In the genomic region with DNA sequence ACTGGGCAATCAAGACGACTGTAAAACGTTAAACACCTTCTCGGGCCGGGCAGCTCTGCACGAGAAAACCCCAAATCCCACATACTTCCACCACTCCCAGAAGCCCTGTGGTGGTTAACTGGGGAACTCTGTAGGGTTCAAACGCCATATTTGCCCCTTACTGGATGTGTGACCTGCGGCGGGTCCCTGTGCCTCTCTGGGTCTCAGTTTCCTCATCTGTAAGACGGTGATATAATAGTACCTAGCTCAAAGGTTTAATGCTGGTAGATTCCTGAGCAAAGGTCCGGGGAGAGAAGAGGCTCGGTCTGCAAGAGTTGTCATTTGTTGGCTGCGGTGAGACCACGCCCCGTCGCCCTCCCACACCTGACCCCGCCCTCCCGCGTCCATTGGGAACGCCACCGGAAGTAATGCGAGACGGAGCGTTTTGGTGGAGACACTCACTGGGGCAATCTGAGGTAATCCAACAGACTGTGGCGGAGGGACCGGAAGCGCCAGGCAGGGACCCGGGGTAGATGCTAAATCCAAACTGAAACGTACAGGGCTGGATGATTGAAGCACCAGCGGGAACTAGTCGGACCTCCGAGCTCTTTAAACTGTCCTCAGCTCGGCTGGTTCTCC, we compare ENCODE assay signal across 8 cellular contexts. TPM values are rescaled to one million over a fixed set of nuclear protein-coding genes. Genes with fewer than 3 reads are reported as not detected.
A peak's percentile ranks its signal among the peaks of the same experiment; 100 is the strongest.
DNase-seq lines count a peak whose midpoint lies in the region; ATAC-seq and TF ChIP-seq lines count a peak whose summit lies in the region.

No MANE protein-coding gene starts in this region.

- peak; percentile 97 for DNase-seq in GM12864 (ENCODE audit: low read depth)
- peak; percentile 97 for DNase-seq in NCI-H1105 treated with DMSO at 0.1 percent for 48 hours (lab: John Stamatoyannopoulos, UW)
- DNase-seq in SKM-1 treated with dmso at 0.1 percent for 144 hours (lab: John Stamatoyannopoulos, UW; ENCODE audit: unreplicated experiment), result peak; percentile 85
- DNase-seq in activated naive CD8-positive, alpha-beta T cell treated with anti-CD3 and anti-CD28 coated beads, Interleukin-2, amount 10 ng/mL, durations not matched to agents 7 days and 5 days, result peak; percentile 98
- peak; percentile 97 to 100 (median 99) for DNase-seq in head of caudate nucleus
- peak; percentile 98 for DNase-seq in osteoblast (ENCODE audit: insufficient read length, low spot score, missing footprints)
- DNase-seq in thoracic aorta (ENCODE audit: low spot score), result peak; percentile 95

- H3K79me2 ChIP-seq in osteoblast (ENCODE audit: insufficient read depth, low read length), result peaks cover 42% of the 10 kb centered on the region

- H3K27me3 Mint-ChIP-seq in activated naive CD8-positive, alpha-beta T cell treated with anti-CD3 and anti-CD28 coated beads, Interleukin-2, amount 10 ng/mL, durations not matched to agents 7 days and 5 days, result no peaks in the 10 kb centered on the region

- H4K20me1 ChIP-seq in osteoblast (ENCODE audit: insufficient read depth, low read length), result peaks cover 7% of the 10 kb centered on the region

- H3K4me1 Mint-ChIP-seq in activated naive CD8-positive, alpha-beta T cell treated with anti-CD3 and anti-CD28 coated beads, Interleukin-2, amount 10 ng/mL, durations not matched to agents 7 days and 5 days, result peaks cover 13% of the 10 kb centered on the region

- H2AFZ ChIP-seq in osteoblast (ENCODE audit: low read length), result peak overlapping the region; percentile 98

- POLR2A ChIA-PET in activated naive CD8-positive, alpha-beta T cell treated with anti-CD3 and anti-CD28 coated beads, Interleukin-2, amount 10 ng/mL, durations not matched to agents 7 days and 5 days (lab: Charles Lee), result interaction anchor here (0.6 to 3.5 kb wide), 14 partner anchors 8 to 628 kb away, joined by 3 to 42 read pairs (median 3); a partner anchor contains a TSS

- H3K4me1 ChIP-seq in osteoblast (ENCODE audit: insufficient read depth, low read length) (peaks cover 17% of the 10 kb centered on the region), thoracic aorta (ENCODE audit: control insufficient read depth in 1 of 2, low read depth in 2 of 2) (peaks cover 17 to 48% of the 10 kb centered on the region in 2 donors)

- peak; percentile 80 for ATAC-seq in HG02678 (IDR thresholded peaks at IDR 0.05; ENCODE audit: unreplicated experiment)
- peak; percentile 80 for ATAC-seq in activated naive CD8-positive, alpha-beta T cell treated with anti-CD3 and anti-CD28 coated beads, Interleukin-2, amount 10 ng/mL, durations not matched to agents 7 days and 5 days (ENCODE audit: low read depth)
- peak; percentile 86 for ATAC-seq in thoracic aorta (ENCODE audit: insufficient number of reproducible peaks, low FRiP score, low read depth)

- H3K4me2 ChIP-seq in osteoblast (ENCODE audit: insufficient read depth, low read length), result peak overlapping the region; percentile 97

- peak overlapping the region; percentile 98 for H3K27ac Mint-ChIP-seq in activated naive CD8-positive, alpha-beta T cell treated with anti-CD3 and anti-CD28 coated beads, Interleukin-2, amount 10 ng/mL, durations not matched to agents 7 days and 5 days

- H3K27ac ChIP-seq in osteoblast (ENCODE audit: low read depth, low read length), result peak overlapping the region; percentile 93
- H3K27ac ChIP-seq in thoracic aorta, result peak overlapping the region; percentile 97 to 99

- no peaks in the 10 kb centered on the region for H3K9me3 Mint-ChIP-seq in activated naive CD8-positive, alpha-beta T cell treated with anti-CD3 and anti-CD28 coated beads, Interleukin-2, amount 10 ng/mL, durations not matched to agents 7 days and 5 days

- no peaks in the 10 kb centered on the region for H3K36me3 Mint-ChIP-seq in activated naive CD8-positive, alpha-beta T cell treated with anti-CD3 and anti-CD28 coated beads, Interleukin-2, amount 10 ng/mL, durations not matched to agents 7 days and 5 days

- peaks cover 6% of the 10 kb centered on the region for H3K36me3 ChIP-seq in osteoblast (ENCODE audit: insufficient read depth, low read length)
- H3K36me3 ChIP-seq in thoracic aorta, result no peaks in the 10 kb centered on the region

- H3K27me3 ChIP-seq in osteoblast (ENCODE audit: insufficient read depth, low read length) (no peaks in the 10 kb centered on the region), thoracic aorta (replicated peaks; ENCODE audit: insufficient read depth) (no peaks in the 10 kb centered on the region)

- H3K4me3 Mint-ChIP-seq in activated naive CD8-positive, alpha-beta T cell treated with anti-CD3 and anti-CD28 coated beads, Interleukin-2, amount 10 ng/mL, durations not matched to agents 7 days and 5 days, result peak overlapping the region; percentile 94

- H3K9me3 ChIP-seq in osteoblast (ENCODE audit: low read depth, low read length) (no peaks in the 10 kb centered on the region), thoracic aorta (no peaks in the 10 kb centered on the region)

- TF ChIP-seq CTCF in GM12864 (IDR thresholded peaks at IDR 0.05; ENCODE audit: low read depth, low read length, missing control alignments) (no peak), osteoblast (IDR thresholded peaks at IDR 0.05; ENCODE audit: extremely low read depth, low read depth, low read length) (no peak), thoracic aorta (IDR thresholded peaks at IDR 0.05) (no peak)

- H3K4me3 ChIP-seq in GM12864 (ENCODE audit: low read depth, low read length), result peak overlapping the region; percentile 82
- peak overlapping the region; percentile 89 for H3K4me3 ChIP-seq in osteoblast (ENCODE audit: insufficient read depth, low read length)
- peak overlapping the region; percentile 91 for H3K4me3 ChIP-seq in thoracic aorta

- intact Hi-C loops in head of caudate nucleus (cut with DNase I), result no loop called here

RNA-seq across cellular contexts. Expression of a gene that starts 0.7 kb away (rescaled TPM):
- 10 to 100 TPM; 33.8 to 35.5 TPM for total RNA-seq in activated naive CD8-positive, alpha-beta T cell treated with anti-CD3 and anti-CD28 coated beads, Interleukin-2, amount 10 ng/mL, durations not matched to agents 7 days and 5 days
- total RNA-seq in osteoblast (6.5 and 8.3 TPM in 2 replicates), thoracic aorta (1 to 10 TPM; 6.6 to 9.6 TPM)

RNA-seq across cellular contexts. Expression of a gene that starts 6.1 kb away (rescaled TPM):
- total RNA-seq in activated naive CD8-positive, alpha-beta T cell treated with anti-CD3 and anti-CD28 coated beads, Interleukin-2, amount 10 ng/mL, durations not matched to agents 7 days and 5 days, result 100 to 1,000 TPM; 204 to 211 TPM
- 117 and 118 TPM in 2 replicates for total RNA-seq in osteoblast
- 100 to 1,000 TPM; 173 to 228 TPM for total RNA-seq in thoracic aorta

RNA-seq across cellular contexts. Expression of a gene that starts 8.1 kb away (rescaled TPM):
- total RNA-seq in activated naive CD8-positive, alpha-beta T cell treated with anti-CD3 and anti-CD28 coated beads, Interleukin-2, amount 10 ng/mL, durations not matched to agents 7 days and 5 days, result 1 to 10 TPM; 7.0 to 9.2 TPM
- total RNA-seq in osteoblast, result 11.9 and 13.0 TPM in 2 replicates
- total RNA-seq in thoracic aorta, result 1 to 10 TPM; 6.3 to 7.0 TPM

Comparison
In these comparisons a context has a peak if more than half of its experiments do, and no peak if none do; other contexts are left out.
1. Peak in every context shown above with its lines: DNase-seq, ATAC-seq, H3K4me3 ChIP-seq and H3K27ac ChIP-seq.